Comparison of ENCODE assay signal across 10 cellular contexts in the genomic region with DNA sequence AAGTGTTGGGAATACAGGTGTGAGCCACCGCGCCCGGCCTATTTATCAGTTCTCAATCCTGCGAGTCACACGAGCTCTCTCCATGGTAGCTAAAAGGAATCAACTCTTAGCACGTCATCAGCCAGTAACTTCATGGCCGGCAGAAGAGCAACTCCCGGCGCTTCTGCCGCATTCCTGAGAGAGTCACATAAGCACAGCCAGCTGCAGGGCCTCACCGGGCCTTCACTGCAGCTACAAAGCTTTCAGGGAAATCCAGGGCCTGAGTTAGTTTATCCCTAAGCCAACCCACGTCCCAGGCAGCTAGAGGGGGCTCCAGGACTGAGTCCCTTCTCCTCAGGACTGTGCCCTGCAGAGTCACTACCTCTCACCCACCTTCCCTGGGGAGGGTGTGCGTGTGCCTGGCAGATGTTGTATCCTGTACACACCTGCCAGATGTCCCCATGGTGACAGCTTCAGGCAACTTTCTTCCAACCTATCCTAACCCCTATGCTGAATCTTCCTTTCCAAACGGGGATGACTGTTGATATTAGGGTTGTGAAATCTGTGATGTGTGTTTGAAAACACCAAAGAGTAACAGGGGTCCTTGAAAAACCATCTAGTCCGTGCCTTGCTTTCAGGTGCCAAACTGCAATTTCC. TPM values are rescaled to one million over a fixed set of nuclear protein-coding genes. Genes with fewer than 3 reads are reported as not detected.
A peak's percentile ranks its signal among the peaks of the same experiment; 100 is the strongest.
DNase-seq lines count a peak whose midpoint lies in the region; ATAC-seq, FAIRE-seq and TF ChIP-seq lines count a peak whose summit lies in the region.
"Had no signal": no experiment of that assay in that cellular context is flagged by ENCODE, and none has a peak within 500 bp of the region (broad histone marks: within the 10 kb centered on the region; RNA-seq: fewer than 3 reads in every experiment).

No MANE protein-coding gene starts in this region.

- H3K4me2 ChIP-seq in HCT116 (ENCODE audit: low read length) (no peak overlapping the region), GM12878 (ENCODE audit: control insufficient read depth, insufficient read depth) (no peak overlapping the region), Karpas-422 (ENCODE audit: low read depth, low read length, poor library complexity, severe bottlenecking) (no peak overlapping the region)

- TF ChIP-seq EP300 in GM12878 (IDR thresholded peaks at IDR 0.05; ENCODE audit: borderline replicate concordance in 1 of 2, control insufficient read depth in 1 of 2, low read depth in 2 of 2, low read length in 2 of 2) (no peak), stomach (IDR thresholded peaks at IDR 0.05) (no peak)

- H2AFZ ChIP-seq in HCT116 (ENCODE audit: low read depth, low read length, poor library complexity, severe bottlenecking): no peak overlapping the region
- no peak overlapping the region for H2AFZ ChIP-seq in GM12878 (ENCODE audit: control insufficient read depth, low read depth, low read length)
- no peak overlapping the region for H2AFZ ChIP-seq in Karpas-422 (ENCODE audit: low read length)

- no TSS peak for BruUV-seq in HCT116 (replicated peaks; lab: Mats Ljungman, UMichigan)
- no TSS peak for BruUV-seq in GM12878 (replicated peaks; lab: Mats Ljungman, UMichigan)

- no peak overlapping the region for H3K27ac ChIP-seq in HCT116 (ENCODE audit: low read depth, low read length)
- H3K27ac ChIP-seq in GM12878 (ENCODE audit: control insufficient read depth, insufficient read depth): no peak overlapping the region
- peak overlapping the region in 4 of 5 donors; percentile 10 to 73 (median 35) for H3K27ac ChIP-seq in stomach
- no peak overlapping the region for H3K27ac ChIP-seq in Karpas-422 (ENCODE audit: low read length)

- POLR2A ChIA-PET in HCT116 (lab: Charles Lee): no interaction called here
- POLR2A ChIA-PET in GM12878 (lab: Charles Lee): interaction anchor here (1.2 kb wide), 1 partner anchor 10 kb away, joined by 3 read pairs; no protein-coding TSS in a partner anchor

- H3K4me3 ChIP-seq in HCT116 (replicated peaks in 1 of 2; ENCODE audit: low read depth in 1 of 2, low read length in 2 of 2) (no peak overlapping the region), GM12878 (no peak overlapping the region), stomach (no peak overlapping the region), Karpas-422 (ENCODE audit: low read length) (no peak overlapping the region)

- TF ChIP-seq CTCF in HCT116 (IDR thresholded peaks at IDR 0.05 in 2 of 3, conservative IDR thresholded peaks at IDR 0.05 in 1 of 3; ENCODE audit: borderline replicate concordance in 1 of 3, insufficient read depth in 1 of 3, low read depth in 2 of 3, low read length in 2 of 3): no peak
- TF ChIP-seq CTCF in GM12878 (IDR thresholded peaks at IDR 0.05 in 2 of 3, conservative IDR thresholded peaks at IDR 0.05 in 1 of 3; ENCODE audit: control insufficient read depth in 2 of 3, extremely low read depth in 1 of 3, insufficient read depth in 1 of 3, low read depth in 3 of 3, low read length in 3 of 3): peak in 1 of 3 experiments; percentile 29; a peak in 1 of 6 replicates
- TF ChIP-seq CTCF in stomach (IDR thresholded peaks at IDR 0.05): no peak

- DNase-seq in HCT116 (ENCODE audit: low read depth, low spot score) (no peak), GM12878 (ENCODE audit: low read depth, low spot score) (no peak), islet precursor cell (peak; percentile 66), stomach (no peak), H4 (ENCODE audit: low spot score) (no peak), Karpas-422 (no peak)
- DNase-seq: activated CD4-positive, alpha-beta T cell treated with anti-CD3 and anti-CD28 coated beads for 48 hours; activated naive CD4-positive, alpha-beta T cell treated with anti-CD3 and anti-CD28 coated beads, Interleukin-2, amount 10 ng/mL, durations not matched to agents 7 days and 5 days had no signal

- H4K20me1 ChIP-seq in HCT116 (ENCODE audit: insufficient read depth): no peaks in the 10 kb centered on the region
- no peaks in the 10 kb centered on the region for H4K20me1 ChIP-seq in GM12878 (ENCODE audit: control insufficient read depth, insufficient read depth)
- peaks cover 13% of the 10 kb centered on the region; the same call in 1 of the 2 replicates for H4K20me1 ChIP-seq in Karpas-422 (ENCODE audit: insufficient read depth, low read depth, low read length)

- no peaks in the 10 kb centered on the region for H3K9me3 ChIP-seq in HCT116 (ENCODE audit: control insufficient read depth in 1 of 2, insufficient read depth in 1 of 2, low read depth in 1 of 2, low read length in 2 of 2)
- no peaks in the 10 kb centered on the region for H3K9me3 ChIP-seq in GM12878 (replicated peaks; ENCODE audit: control insufficient read depth, insufficient read depth, low read length)
- H3K9me3 ChIP-seq in stomach: no peaks in the 10 kb centered on the region
- no peaks in the 10 kb centered on the region for H3K9me3 ChIP-seq in Karpas-422 (ENCODE audit: low read length)

- H3K4me1 ChIP-seq in HCT116 (ENCODE audit: control insufficient read depth in 1 of 2, insufficient read depth in 2 of 2, low read length in 2 of 2) (peaks cover 0 to 3% of the 10 kb centered on the region in 2 experiments; a peak in 1 of 4 replicates), GM12878 (ENCODE audit: control insufficient read depth, insufficient read depth, low read length) (no peaks in the 10 kb centered on the region; the same call in 1 of the 2 replicates), stomach (peaks cover 35 to 81% (median 48%) of the 10 kb centered on the region in 4 donors), Karpas-422 (ENCODE audit: low read length) (no peaks in the 10 kb centered on the region)

- no peak overlapping the region for H3K9ac ChIP-seq in HCT116 (ENCODE audit: low read length)
- H3K9ac ChIP-seq in GM12878 (ENCODE audit: control insufficient read depth, insufficient read depth, low read length): no peak overlapping the region
- H3K9ac ChIP-seq in Karpas-422 (ENCODE audit: low read length): no peak overlapping the region

- H3K36me3 ChIP-seq in HCT116 (ENCODE audit: control insufficient read depth in 1 of 2, insufficient read depth in 2 of 2, low read length in 2 of 2) (no peaks in the 10 kb centered on the region; a peak in 1 of 4 replicates), GM12878 (ENCODE audit: control insufficient read depth in 2 of 2, insufficient read depth in 2 of 2, low read length in 1 of 2) (peaks cover 20% of the 10 kb centered on the region in 2 experiments; a peak in 3 of 4 replicates), stomach (peaks cover 0 to 38% (median 13%) of the 10 kb centered on the region in 4 donors), Karpas-422 (ENCODE audit: insufficient read depth, low read length) (no peaks in the 10 kb centered on the region)

- CTCF ChIA-PET in HCT116 (lab: Charles Lee) (interaction anchor here (1.7 kb wide), 1 partner anchor 187 kb away, joined by 4 read pairs; no protein-coding TSS in a partner anchor), GM12878 (lab: Yijun Ruan, JAX) (interaction anchor here (0.8 to 3.6 kb wide), 6 partner anchors 9 to 130 kb away, joined by 3 to 16 read pairs (median 4); no protein-coding TSS in a partner anchor)

- no peak; the same call in 1 of the 2 replicates for ATAC-seq in HCT116
- ATAC-seq in GM12878: no peak
- no peak for ATAC-seq in HG03460 (IDR thresholded peaks at IDR 0.05; ENCODE audit: unreplicated experiment)

- RAD21 ChIA-PET in HCT116 (lab: Charles Lee; ENCODE audit: low non-redundant PET in 1 of 2, low total read pairs in 2 of 2, uncharacterized antibody in 2 of 2, unreplicated experiment in 2 of 2): no interaction called here
- RAD21 ChIA-PET in GM12878 (lab: Charles Lee; ENCODE audit: unreplicated experiment): interaction anchor here (1.7 kb wide), 1 partner anchor 35 kb away, joined by 5 read pairs; no protein-coding TSS in a partner anchor

- TF ChIP-seq POLR2A in HCT116 (IDR thresholded peaks at IDR 0.05; ENCODE audit: borderline replicate concordance, extremely low read depth, insufficient read depth, insufficient read length) (no peak), GM12878 (IDR thresholded peaks at IDR 0.05; ENCODE audit: low read depth, low read length) (no peak), stomach (IDR thresholded peaks at IDR 0.05) (no peak)

- H3K27me3 ChIP-seq in HCT116 (ENCODE audit: insufficient read depth, low read length): no peaks in the 10 kb centered on the region
- no peaks in the 10 kb centered on the region for H3K27me3 ChIP-seq in GM12878 (replicated peaks in 1 of 2; ENCODE audit: control insufficient read depth in 2 of 2, insufficient read depth in 2 of 2, low read length in 1 of 2)
- no peaks in the 10 kb centered on the region for H3K27me3 ChIP-seq in stomach
- H3K27me3 ChIP-seq in Karpas-422 (ENCODE audit: low read length): no peaks in the 10 kb centered on the region

- WGBS in GM12878 (ENCODE audit: insufficient coverage, insufficient replicate concordance, low lambda C conversion rate, missing lambda C conversion rate): 89% methylated on average over 15 of the region's 15 CpGs
- 77 to 89% (median 78%) methylated on average over 11 to 15 of the region's 15 CpGs for WGBS in stomach, 5 donors

- in situ Hi-C loops in GM12878 (cut with MboI): no loop called here

- H3K9me2 ChIP-seq in HCT116 (ENCODE audit: insufficient read depth) (no peaks in the 10 kb centered on the region), Karpas-422 (replicated peaks; ENCODE audit: insufficient read depth, low read length) (no peaks in the 10 kb centered on the region)

- intact Hi-C loops in HCT116 (cut with micrococcal nuclease) (no loop called here), GM12878 (cut with micrococcal nuclease; ENCODE audit: unreplicated experiment) (no loop called here), stomach (cut with DNase I; ENCODE audit: low total_unique reads) (no loop called here)

- SMC1A ChIA-PET in GM12878 (lab: Charles Lee; ENCODE audit: uncharacterized antibody, unreplicated experiment): interaction anchor here (0.6 to 3.3 kb wide), 7 partner anchors 13 to 98 kb away, joined by 3 to 13 read pairs (median 4); no protein-coding TSS in a partner anchor

- peaks cover 3% of the 10 kb centered on the region; the same call in 1 of the 2 replicates for H3K79me2 ChIP-seq in HCT116 (ENCODE audit: insufficient read depth, low read length)
- no peaks in the 10 kb centered on the region; the same call in none of the 2 replicates for H3K79me2 ChIP-seq in GM12878 (ENCODE audit: control insufficient read depth, insufficient read depth, low read length)
- H3K79me2 ChIP-seq in Karpas-422 (ENCODE audit: low read length): no peaks in the 10 kb centered on the region

- TF ChIP-seq RAD21 in HCT116 (IDR thresholded peaks at IDR 0.05; ENCODE audit: low read depth): peak; percentile 28; the same call in 1 of the 2 replicates
- TF ChIP-seq RAD21 in GM12878 (IDR thresholded peaks at IDR 0.05; ENCODE audit: insufficient read depth, low read depth, low read length): 0 out of 2 replicates have a peak, but pooled peaks have one; percentile 13

- FAIRE-seq in GM12878 (lab: Jason Lieb, UNC): no peak
- FAIRE-seq: G401.6 had no signal

RNA-seq across cellular contexts. Expression of gene ARFGAP3, which starts 45.9 kb away (rescaled TPM):
- 15.4 TPM for total RNA-seq in HCT116 (2021; ENCODE audit: unreplicated experiment)
- polyA plus RNA-seq in HCT116 (2012): 10.6 and 11.6 TPM in 2 replicates
- total RNA-seq in GM12878 (2013; cell fraction: nucleolus; rRNA removed): 26.0 and 27.5 TPM in 2 replicates
- 29.7 and 32.8 TPM in 2 replicates for total RNA-seq in GM12878 (2014; rRNA removed)
- total RNA-seq in GM12878 (2014; rRNA removed; fragmentation: Illumina TruSeq; extraction: Trizol): 40.9 and 41.2 TPM in 2 replicates
- 30.6 and 31.3 TPM in 2 replicates for total RNA-seq in GM12878 (2021)
- 24.6 TPM for polyA plus RNA-seq in GM12878 (2011; ENCODE audit: low read depth)
- polyA plus RNA-seq in GM12878 (2011; rRNA removed): 37.0 and 38.5 TPM in 2 replicates
- 24.0 and 24.7 TPM in 2 replicates for polyA plus RNA-seq in GM12878 (2011; cell fraction: cytosol; rRNA removed)
- 23.9 and 27.9 TPM in 2 replicates for polyA plus RNA-seq in GM12878 (2011; cell fraction: nucleus; rRNA removed)
- polyA plus RNA-seq in GM12878 (2012): 37.6 and 38.4 TPM in 2 replicates
- polyA plus RNA-seq in GM12878 (2014; fragmentation: Illumina TruSeq; extraction: Trizol): 39.9 and 40.8 TPM in 2 replicates
- 10 to 100 TPM; 39.1 to 42.0 TPM for polyA plus RNA-seq in GM12878 (2014; fragmentation: Nextera tagmentation; extraction: Ambion mirVana)
- polyA plus RNA-seq in GM12878 (2014; rRNA removed): 29.8 and 34.5 TPM in 2 replicates
- 10 to 100 TPM; 43.6 to 50.8 TPM for polyA plus RNA-seq in GM12878 (2016; fragmentation: Nextera tagmentation; extraction: Ambion mirVana)
- 31.3 and 32.5 TPM in 2 replicates for polyA minus RNA-seq in GM12878 (2011; rRNA and poly(A)+ RNA removed)
- 8.3 and 15.9 TPM in 2 replicates for polyA minus RNA-seq in GM12878 (2011; cell fraction: cytosol; rRNA and poly(A)+ RNA removed)
- 11.7 and 21.0 TPM in 2 replicates for polyA minus RNA-seq in GM12878 (2011; cell fraction: nucleus; rRNA and poly(A)+ RNA removed)
- total RNA-seq in stomach: 10 to 100 TPM in 4 of 5 donors, 1 to 10 TPM in 1; 4.6 to 77.5 (median 40.6) TPM
- polyA plus RNA-seq in stomach: 10 to 100 TPM; 23.2 to 51.9 (median 39.2) TPM
- total RNA-seq in H4 (2014; rRNA removed; shearing (Covaris generic)): 39.8 and 46.0 TPM in 2 replicates
- total RNA-seq in Karpas-422 (2014; rRNA removed; shearing (Covaris generic); ENCODE audit: low replicate concordance): 20.0 and 26.1 TPM in 2 replicates

Comparison
In these comparisons a context has a peak if more than half of its experiments do, and no peak if none do; other contexts are left out.
1. H3K27ac ChIP-seq: peak in stomach (4 of 5); none in HCT116 (single experiment), GM12878 (single experiment) and Karpas-422 (single experiment).
2. Of the 18 proteins assayed by ChIP-seq in both GM12878 and HCT116: peak only in GM12878: none; only in HCT116: none; in both: RAD21; in neither: 16; mixed calls (peak in some experiments, not most) for 1.